ENCODE assay signal across 9 cellular contexts in genomic region chr7:30347226-30348082, GRCh38.
A peak's percentile ranks its signal among the peaks of the same experiment; 100 is the strongest.
DNase-seq lines count a peak whose midpoint lies in the region; ATAC-seq, FAIRE-seq and TF ChIP-seq lines count a peak whose summit lies in the region.
"Had no signal": no experiment of that assay in that cellular context is flagged by ENCODE, and none has a peak within 500 bp of the region (broad histone marks: within the 10 kb centered on the region; RNA-seq: fewer than 3 reads in every experiment).

No MANE protein-coding gene starts in this region.

- peaks cover 41 to 57% (median 53%) of the 10 kb centered on the region in 3 donors for H3K4me1 Mint-ChIP-seq in IgD-negative memory B cell

- TF ChIP-seq RAD21 in A549 (conservative IDR thresholded peaks at IDR 0.05 in 1 of 2, IDR thresholded peaks at IDR 0.05 in 1 of 2) = no peak

- H3K27me3 ChIP-seq in effector memory CD4-positive, alpha-beta T cell (replicated peaks; ENCODE audit: control insufficient read depth, insufficient read depth, low read length, poor library complexity, severe bottlenecking) = no peaks in the 10 kb centered on the region

- peak overlapping the region; percentile 8 to 61 (median 18) for H3K4me3 Mint-ChIP-seq in IgD-negative memory B cell

- TF ChIP-seq CTCF in A549 (IDR thresholded peaks at IDR 0.05) = no peak

- TF ChIP-seq EP300 in A549 (IDR thresholded peaks at IDR 0.05) = no peak

- WGBS in A549 (ENCODE audit: missing lambda C conversion rate) = 65% methylated on average over 2 of the region's 2 CpGs

- H3K4me2 ChIP-seq in A549 = peak overlapping the region; percentile 72

- H3K4me1 ChIP-seq in A549 = peaks cover 28% of the 10 kb centered on the region
- H3K4me1 ChIP-seq in effector memory CD4-positive, alpha-beta T cell (ENCODE audit: control insufficient read depth, insufficient read depth, low read length, poor library complexity, severe bottlenecking) = peaks cover 22% of the 10 kb centered on the region

- H3K9me3 ChIP-seq in A549 = no peaks in the 10 kb centered on the region
- no peaks in the 10 kb centered on the region for H3K9me3 ChIP-seq in effector memory CD4-positive, alpha-beta T cell (ENCODE audit: control insufficient read depth, low read length)

- no peak overlapping the region for H3K4me3 ChIP-seq in A549
- H3K4me3 ChIP-seq in effector memory CD4-positive, alpha-beta T cell (ENCODE audit: insufficient read depth, low read depth, low read length, poor library complexity, severe bottlenecking) = no peak overlapping the region

- no peaks in the 10 kb centered on the region for H3K27me3 Mint-ChIP-seq in IgD-negative memory B cell

- peak overlapping the region; percentile 20 to 87 (median 51) for H3K27ac Mint-ChIP-seq in IgD-negative memory B cell

- DNase-seq in A549 (ENCODE audit: low read depth in 1 of 2, low spot score in 1 of 2) (no peak), AG20443 (ENCODE audit: low spot score) (no peak), retina (no peak), NCI-H526 treated with DMSO at 0.1 percent for 48 hours (lab: John Stamatoyannopoulos, UW) (no peak)
- no peak for DNase-seq in effector memory CD4-positive, alpha-beta T cell
- DNase-seq: COR-L47 had no signal

- FAIRE-seq in A549 (lab: Jason Lieb, UNC) = no peak

- TF ChIP-seq POLR2A in A549 (IDR thresholded peaks at IDR 0.05; ENCODE audit: low read length) = no peak

- ATAC-seq in A549 = peak in 1 of 2 experiments; percentile 51; a peak in 3 of 6 replicates
- ATAC-seq in GM21367 (IDR thresholded peaks at IDR 0.05; ENCODE audit: unreplicated experiment) = peak; percentile 14
- no peak for ATAC-seq in HG02610 (IDR thresholded peaks at IDR 0.05; ENCODE audit: unreplicated experiment)

- peak overlapping the region; percentile 2 to 60; a peak in 4 of 6 replicates for H3K27ac ChIP-seq in A549
- H3K27ac ChIP-seq in effector memory CD4-positive, alpha-beta T cell (ENCODE audit: insufficient read depth, low read length, poor library complexity, severe bottlenecking) = peak overlapping the region; percentile 58

- no peaks in the 10 kb centered on the region for H3K9me3 Mint-ChIP-seq in IgD-negative memory B cell

- no peaks in the 10 kb centered on the region for H3K36me3 ChIP-seq in effector memory CD4-positive, alpha-beta T cell (ENCODE audit: control insufficient read depth, insufficient read depth, low read length)

- POLR2A ChIA-PET in A549 (lab: Yijun Ruan, JAX) = no interaction called here

- peaks cover 6% of the 10 kb centered on the region for H3K36me3 Mint-ChIP-seq in IgD-negative memory B cell

- CTCF ChIA-PET in A549 (lab: Yijun Ruan, JAX) = no interaction called here

TF ChIP-seq in A549, 52 proteins besides CTCF, POLR2A, EP300 and RAD21:
- no peak for TF ChIP-seq ZSCAN20 (CRISPR knock-in tag; IDR thresholded peaks at IDR 0.05)
- TF ChIP-seq FOSL2 (IDR thresholded peaks at IDR 0.05) = no peak
- TF ChIP-seq FOSL2 (CRISPR knock-in tag; IDR thresholded peaks at IDR 0.05) = no peak
- TF ChIP-seq MYC (IDR thresholded peaks at IDR 0.05; ENCODE audit: borderline replicate concordance, low read length) = no peak
- TF ChIP-seq BHLHE40 (IDR thresholded peaks at IDR 0.05; ENCODE audit: low read depth, low read length) = no peak
- no peak for TF ChIP-seq RNF2 (IDR thresholded peaks at IDR 0.05; ENCODE audit: borderline replicate concordance, low read depth)
- no peak for TF ChIP-seq PHF8 (IDR thresholded peaks at IDR 0.05; ENCODE audit: borderline replicate concordance, low read depth)
- no peak for TF ChIP-seq HES2 (IDR thresholded peaks at IDR 0.05)
- TF ChIP-seq NPAS2 (CRISPR knock-in tag; IDR thresholded peaks at IDR 0.05; ENCODE audit: borderline replicate concordance) = no peak
- no peak for TF ChIP-seq USF2 (IDR thresholded peaks at IDR 0.05)
- TF ChIP-seq, protein P1, sequence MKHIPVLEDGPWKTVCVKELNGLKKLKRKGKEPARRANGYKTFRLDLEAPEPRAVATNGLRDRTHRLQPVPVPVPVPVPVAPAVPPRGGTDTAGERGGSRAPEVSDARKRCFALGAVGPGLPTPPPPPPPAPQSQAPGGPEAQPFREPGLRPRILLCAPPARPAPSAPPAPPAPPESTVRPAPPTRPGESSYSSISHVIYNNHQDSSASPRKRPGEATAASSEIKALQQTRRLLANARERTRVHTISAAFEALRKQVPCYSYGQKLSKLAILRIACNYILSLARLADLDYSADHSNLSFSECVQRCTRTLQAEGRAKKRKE (CRISPR knock-in tag; IDR thresholded peaks at IDR 0.05; ENCODE audit: low read depth) = no peak
- TF ChIP-seq TFCP2L1 (CRISPR knock-in tag; IDR thresholded peaks at IDR 0.05) = no peak
- no peak for TF ChIP-seq MAZ (IDR thresholded peaks at IDR 0.05; ENCODE audit: borderline replicate concordance, low read depth, low read length)
- no peak for TF ChIP-seq FOSB (CRISPR knock-in tag; IDR thresholded peaks at IDR 0.05)
- TF ChIP-seq HOXB13 (CRISPR knock-in tag; IDR thresholded peaks at IDR 0.05; ENCODE audit: low read depth) = no peak
- TF ChIP-seq E2F6 (IDR thresholded peaks at IDR 0.05; ENCODE audit: borderline replicate concordance, low read depth) = no peak
- TF ChIP-seq TP53 (CRISPR knock-in tag; IDR thresholded peaks at IDR 0.05) = no peak
